ENCODE assay signal across 12 cellular contexts in the genomic region with DNA sequence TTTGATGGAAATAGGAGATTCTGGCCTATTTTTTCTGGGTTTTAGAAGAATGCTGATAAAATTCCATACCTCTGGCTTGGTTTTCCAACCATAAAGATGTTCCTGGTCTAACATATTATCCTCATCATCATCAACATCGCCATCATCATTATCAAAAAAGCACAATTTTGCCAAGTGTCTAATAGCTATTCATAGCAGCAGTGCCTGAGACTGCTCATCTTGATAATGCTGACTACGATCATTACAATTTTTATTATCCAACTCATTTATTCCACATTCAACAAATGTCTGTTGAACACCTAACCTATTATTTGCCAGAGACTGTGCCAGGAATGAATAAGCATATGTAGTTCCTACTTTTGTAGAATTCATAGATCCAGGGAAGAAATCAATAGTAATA.
"Had no signal": no experiment of that assay in that cellular context is flagged by ENCODE, and none has a peak within 500 bp of the region (broad histone marks: within the 10 kb centered on the region; RNA-seq: fewer than 3 reads in every experiment).

No MANE protein-coding gene starts in this region.

- H3K4me3 Mint-ChIP-seq: activated B cell treated with CpG ODN at 0.5 μM for 24 hours; activated naive CD8-positive, alpha-beta T cell treated with anti-CD3 and anti-CD28 coated beads, Interleukin-2, amount 10 ng/mL, durations not matched to agents 7 days and 5 days; dendritic cell treated with granulocyte-macrophage colony-stimulating factor and Interleukin-4, amounts not matched to agents 40 ng/mL and 50 ng/mL, for 4 days; stimulated activated memory B cell treated with anti-CD40 and anti-IgM and Interleukin-4, amounts not matched to agents 10 μg/mL and 1 μg/mL and 100 μg/mL, for 72 hours had no signal

- H3K27me3 ChIP-seq: brain microvascular endothelial cell, heart right ventricle, neutrophil, thyroid gland had no signal

- H3K9me3 ChIP-seq: heart right ventricle, neutrophil, thyroid gland had no signal

- H3K9me3 Mint-ChIP-seq: activated B cell treated with CpG ODN at 0.5 μM for 24 hours; dendritic cell treated with granulocyte-macrophage colony-stimulating factor and Interleukin-4, amounts not matched to agents 40 ng/mL and 50 ng/mL, for 4 days had no signal

- ATAC-seq: stimulated activated memory B cell treated with anti-CD40 and anti-IgM and Interleukin-4, amounts not matched to agents 10 μg/mL and 1 μg/mL and 100 μg/mL, for 72 hours had no signal

- H3K27ac ChIP-seq: brain microvascular endothelial cell, neutrophil, thyroid gland had no signal

- H3K4me3 ChIP-seq: heart right ventricle, lung, thyroid gland had no signal

- H3K27me3 Mint-ChIP-seq: activated naive CD8-positive, alpha-beta T cell treated with anti-CD3 and anti-CD28 coated beads, Interleukin-2, amount 10 ng/mL, durations not matched to agents 7 days and 5 days; dendritic cell treated with granulocyte-macrophage colony-stimulating factor and Interleukin-4, amounts not matched to agents 40 ng/mL and 50 ng/mL, for 4 days had no signal

- H3K27ac Mint-ChIP-seq: activated B cell treated with CpG ODN at 0.5 μM for 24 hours; activated naive CD8-positive, alpha-beta T cell treated with anti-CD3 and anti-CD28 coated beads, Interleukin-2, amount 10 ng/mL, durations not matched to agents 7 days and 5 days; activated T-helper 1 cell treated with anti-CD3 and anti-CD28 coated beads, Interleukin-12 subunit alpha, Interleukin-12 subunit beta, Interleukin-2, Interleukin-4 antibody, amounts not matched to agents 30 ng/mL and 10 ng/mL and 1 ng/mL, durations not matched to agents 14 hours and 24 hours and 36 hours; dendritic cell treated with granulocyte-macrophage colony-stimulating factor and Interleukin-4, amounts not matched to agents 40 ng/mL and 50 ng/mL, for 4 days; stimulated activated memory B cell treated with anti-CD40 and anti-IgM and Interleukin-4, amounts not matched to agents 10 μg/mL and 1 μg/mL and 100 μg/mL, for 72 hours had no signal

- H3K36me3 Mint-ChIP-seq: stimulated activated memory B cell treated with anti-CD40 and anti-IgM and Interleukin-4, amounts not matched to agents 10 μg/mL and 1 μg/mL and 100 μg/mL, for 72 hours had no signal

- H3K4me1 Mint-ChIP-seq: activated B cell treated with CpG ODN at 0.5 μM for 24 hours; stimulated activated memory B cell treated with anti-CD40 and anti-IgM and Interleukin-4, amounts not matched to agents 10 μg/mL and 1 μg/mL and 100 μg/mL, for 72 hours had no signal

- DNase-seq: activated B cell treated with CpG ODN at 0.5 μM for 24 hours; activated naive CD8-positive, alpha-beta T cell treated with anti-CD3 and anti-CD28 coated beads, Interleukin-2, amount 10 ng/mL, durations not matched to agents 7 days and 5 days; brain microvascular endothelial cell; heart right ventricle; retina; stimulated activated CD4-positive, alpha-beta T cell treated with anti-CD3 and anti-CD28 coated beads, Interleukin-2, amount 100 ng/mL, for 48 hours; thyroid gland had no signal

- H3K36me3 ChIP-seq: brain microvascular endothelial cell, heart right ventricle, neutrophil, thyroid gland had no signal

- H3K4me1 ChIP-seq: thyroid gland had no signal
